ENCODE assay signal across 15 cellular contexts in the genomic region with DNA sequence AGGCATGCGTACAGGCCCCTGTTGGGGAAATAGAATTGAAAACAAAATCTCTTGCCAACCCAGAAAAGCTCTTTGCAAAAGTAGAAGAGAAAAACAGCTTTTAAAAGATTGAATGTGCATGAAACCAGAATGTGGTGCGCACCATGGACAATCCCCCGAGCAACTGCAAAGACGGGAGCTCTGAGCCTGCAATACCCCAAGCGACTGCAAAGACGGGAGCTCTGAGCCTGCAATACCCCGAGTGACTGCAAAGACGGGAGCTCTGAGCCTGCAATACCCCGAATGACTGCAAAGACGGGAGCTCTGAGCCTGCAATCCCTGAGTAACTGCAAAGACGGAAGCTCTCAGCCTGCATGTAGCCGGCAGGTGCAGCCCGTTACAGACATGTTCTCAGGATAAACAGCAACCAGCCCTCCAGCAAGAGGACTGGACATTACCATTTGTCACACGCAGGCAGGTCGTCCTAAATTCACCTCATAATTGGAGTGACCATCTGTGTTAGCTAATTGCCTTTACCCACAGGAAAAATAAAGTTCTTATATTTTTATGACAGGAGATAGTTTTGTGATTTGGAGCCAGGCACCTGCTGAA. TPM values are rescaled to one million over a fixed set of nuclear protein-coding genes. Genes with fewer than 3 reads are reported as not detected.
DNase-seq lines count a peak whose midpoint lies in the region; ATAC-seq and TF ChIP-seq lines count a peak whose summit lies in the region.
"Had no signal": no experiment of that assay in that cellular context is flagged by ENCODE, and none has a peak within 500 bp of the region (broad histone marks: within the 10 kb centered on the region; RNA-seq: fewer than 3 reads in every experiment).

No MANE protein-coding gene starts in this region.

- no peak overlapping the region for H3K4me2 ChIP-seq in mammary epithelial cell (ENCODE audit: insufficient read depth, low read depth, low read length)

- intact Hi-C loops in MCF 10A (cut with micrococcal nuclease) (no loop called here), mammary epithelial cell (cut with micrococcal nuclease) (no loop called here), transverse colon (cut with DNase I; ENCODE audit: low total_unique reads) (no loop called here)

- TF ChIP-seq CTCF in MCF 10A (IDR thresholded peaks at IDR 0.05; ENCODE audit: unreplicated experiment): no peak
- TF ChIP-seq CTCF in mammary epithelial cell (conservative IDR thresholded peaks at IDR 0.05 in 1 of 2, IDR thresholded peaks at IDR 0.05 in 1 of 2; ENCODE audit: extremely low read depth in 1 of 2, insufficient read depth in 1 of 2, low read depth in 1 of 2, low read length in 2 of 2): no peak
- TF ChIP-seq CTCF in WTC11 (IDR thresholded peaks at IDR 0.05): no peak
- no peak for TF ChIP-seq CTCF in transverse colon (IDR thresholded peaks at IDR 0.05)

- H3K9me3 Mint-ChIP-seq in MCF 10A (ENCODE audit: unreplicated experiment) (no peaks in the 10 kb centered on the region), WTC11 (no peaks in the 10 kb centered on the region)
- H3K9me3 Mint-ChIP-seq: activated naive CD4-positive, alpha-beta T cell treated with anti-CD3 and anti-CD28 coated beads, Interleukin-2, amount 50 U/mL, for 72 hours had no signal

- in situ Hi-C loops in mammary epithelial cell (cut with MboI; ENCODE audit: low sequenced_read_pairs in 2 of 2) (no loop called here), transverse colon (cut with MboI; ENCODE audit: low pct_ligation_motif_present in 1 of 4, low pct_unique_long_range_greater_than_20kb in 1 of 4, low sequenced_read_pairs in 3 of 4) (no loop called here)

- no peak overlapping the region for H3K4me3 ChIP-seq in mammary epithelial cell (replicated peaks in 1 of 3; ENCODE audit: insufficient read depth in 1 of 3, low read depth in 2 of 3, low read length in 3 of 3)
- no peak overlapping the region for H3K4me3 ChIP-seq in transverse colon
- H3K4me3 ChIP-seq in H7 (ENCODE audit: insufficient read depth, low read depth, low read length): no peak overlapping the region
- H3K4me3 ChIP-seq: esophagus muscularis mucosa, ovary, thyroid gland had no signal

- peaks cover 4% of the 10 kb centered on the region for H3K79me2 ChIP-seq in mammary epithelial cell (ENCODE audit: insufficient read depth, low read length)

- dilution Hi-C loops in mammary epithelial cell (cut with HindIII; ENCODE audit: low sequenced_read_pairs): no loop called here

- no peak overlapping the region for H2AFZ ChIP-seq in mammary epithelial cell (ENCODE audit: low read depth, low read length)

- H4K20me1 ChIP-seq in mammary epithelial cell (ENCODE audit: insufficient read depth, low read length): no peaks in the 10 kb centered on the region

- H3K4me1 ChIP-seq in mammary epithelial cell (ENCODE audit: insufficient read depth, low read length) (peaks cover 11% of the 10 kb centered on the region), transverse colon (peaks cover 28 to 77% (median 64%) of the 10 kb centered on the region in 4 donors)

- H3K27ac Mint-ChIP-seq in MCF 10A (ENCODE audit: low read depth, unreplicated experiment) (peak overlapping the region; percentile 61), WTC11 (peak overlapping the region; percentile 91)
- H3K27ac Mint-ChIP-seq: activated naive CD4-positive, alpha-beta T cell treated with anti-CD3 and anti-CD28 coated beads, Interleukin-2, amount 50 U/mL, for 72 hours had no signal

- H3K36me3 Mint-ChIP-seq in MCF 10A (ENCODE audit: insufficient read depth, unreplicated experiment) (no peaks in the 10 kb centered on the region), WTC11 (peaks cover 25% of the 10 kb centered on the region)
- H3K36me3 Mint-ChIP-seq: activated naive CD4-positive, alpha-beta T cell treated with anti-CD3 and anti-CD28 coated beads, Interleukin-2, amount 50 U/mL, for 72 hours had no signal

- H3K9me3 ChIP-seq in mammary epithelial cell (replicated peaks; ENCODE audit: insufficient read depth, low read length): no peaks in the 10 kb centered on the region
- no peaks in the 10 kb centered on the region for H3K9me3 ChIP-seq in transverse colon
- H3K9me3 ChIP-seq: esophagus muscularis mucosa, ovary, thyroid gland had no signal

- POLR2A ChIA-PET in MCF 10A (lab: Yijun Ruan, JAX) (interaction anchor here (0.7 kb wide), 1 partner anchor 779 kb away, joined by 3 read pairs; no protein-coding TSS in a partner anchor), WTC11 (lab: Charles Lee) (interaction anchor here (0.6 to 3.1 kb wide), 3 partner anchors 19 to 31 kb away, joined by 3 to 50 read pairs (median 5); a partner anchor contains a TSS)

- CTCF ChIA-PET in MCF 10A (lab: Yijun Ruan, JAX) (no interaction called here), mammary epithelial cell (lab: Charles Lee; ENCODE audit: low non-redundant PET) (no interaction called here), WTC11 (lab: Charles Lee) (interaction anchor here (0.7 to 5.1 kb wide), 4 partner anchors 17 to 49 kb away, joined by 3 to 33 read pairs (median 3); no protein-coding TSS in a partner anchor)

- H3K27me3 Mint-ChIP-seq in MCF 10A (ENCODE audit: insufficient read depth, unreplicated experiment) (no peaks in the 10 kb centered on the region), WTC11 (ENCODE audit: low read depth) (no peaks in the 10 kb centered on the region)

- H3K27ac ChIP-seq in mammary epithelial cell (ENCODE audit: insufficient read depth, low read depth, low read length) (no peak overlapping the region), layer of hippocampus (ENCODE audit: low read depth, low read length) (peak overlapping the region; percentile 99), transverse colon (peak overlapping the region; percentile 63 to 99 (median 86))
- H3K27ac ChIP-seq: ovary, thyroid gland had no signal

- H3K4me1 Mint-ChIP-seq in MCF 10A (ENCODE audit: insufficient read depth, unreplicated experiment): peaks cover 12% of the 10 kb centered on the region
- peaks cover 72% of the 10 kb centered on the region for H3K4me1 Mint-ChIP-seq in WTC11

- TF ChIP-seq EP300 in transverse colon (IDR thresholded peaks at IDR 0.05; ENCODE audit: low read depth): no peak

- H3K4me3 Mint-ChIP-seq in MCF 10A (ENCODE audit: unreplicated experiment) (no peak overlapping the region), WTC11 (peak overlapping the region; percentile 18; the same call in 1 of the 2 replicates)

- H3K27me3 ChIP-seq in mammary epithelial cell (ENCODE audit: insufficient read depth, low read length) (no peaks in the 10 kb centered on the region), layer of hippocampus (ENCODE audit: control insufficient read depth, insufficient read depth, low read length) (no peaks in the 10 kb centered on the region), transverse colon (no peaks in the 10 kb centered on the region), H7 (ENCODE audit: control insufficient read depth, insufficient read depth, low read length) (no peaks in the 10 kb centered on the region)
- H3K27me3 ChIP-seq: esophagus muscularis mucosa, ovary, thyroid gland had no signal

- 89% methylated on average over 15 of the region's 15 CpGs for WGBS in mammary epithelial cell (ENCODE audit: low coverage, missing lambda C conversion rate)
- WGBS in transverse colon (ENCODE audit: low coverage in 1 of 2), 2 donors: 50 to 61% methylated on average over 5 to 15 of the region's 15 CpGs

- no peak for DNase-seq in MCF 10A (ENCODE audit: unreplicated experiment)
- no peak for DNase-seq in mammary epithelial cell
- DNase-seq in WTC11 (ENCODE audit: low spot score): peak; percentile 8
- DNase-seq in transverse colon: no peak
- DNase-seq in H7: no peak
- no peak for DNase-seq in NCI-H2171 treated with DMSO at 0.1 percent for 48 hours (lab: John Stamatoyannopoulos, UW)
- DNase-seq: ACHN, COR-L47, thyroid gland had no signal

- H3K9ac ChIP-seq in mammary epithelial cell (ENCODE audit: insufficient read depth, low read length): no peak overlapping the region

- H3K36me3 ChIP-seq in mammary epithelial cell (ENCODE audit: insufficient read depth, low read length) (peaks cover 1% of the 10 kb centered on the region), transverse colon (no peaks in the 10 kb centered on the region), H7 (replicated peaks; ENCODE audit: control insufficient read depth, insufficient read depth, low read length) (peaks cover 8% of the 10 kb centered on the region)
- H3K36me3 ChIP-seq: ovary, thyroid gland had no signal

- TF ChIP-seq POLR2A in transverse colon (IDR thresholded peaks at IDR 0.05): no peak

- BruUV-seq in MCF 10A (replicated peaks; lab: Mats Ljungman, UMichigan): no TSS peak
- BruUV-seq in mammary epithelial cell (replicated peaks; lab: Mats Ljungman, UMichigan): no TSS peak

- ATAC-seq in WTC11 (no peak), GM18511 (IDR thresholded peaks at IDR 0.05; ENCODE audit: unreplicated experiment) (no peak)
- ATAC-seq: activated naive CD4-positive, alpha-beta T cell treated with anti-CD3 and anti-CD28 coated beads, Interleukin-2, amount 50 U/mL, for 72 hours had no signal

TF ChIP-seq in WTC11, 78 proteins besides CTCF, POLR2A, EP300 and RAD21 (continues in another document):
- TF ChIP-seq ZNF263 (CRISPR knock-in tag; IDR thresholded peaks at IDR 0.05; ENCODE audit: low read depth): no peak

RNA-seq across cellular contexts. Expression of gene ZNF775, which starts 6.2 kb away (rescaled TPM):
- total RNA-seq in MCF 10A (2022): 1.7 and 2.0 TPM in 2 replicates
- total RNA-seq in mammary epithelial cell: 1 to 10 TPM; 2.0 to 2.3 TPM
- polyA plus RNA-seq in mammary epithelial cell: 1.1 TPM
- 2.6 TPM for polyA minus RNA-seq in mammary epithelial cell
- total RNA-seq in WTC11 (2021): 24.1 to 26.6 TPM (median 25.4 TPM) in 3 replicates
- total RNA-seq in transverse colon: 10 to 100 TPM in 3 of 4 donors, 1 to 10 TPM in 1; 8.9 to 75.2 (median 15.2) TPM
- total RNA-seq in H7 (2014; rRNA removed; shearing (Covaris generic)): 44.2 and 56.7 TPM in 2 replicates

RNA-seq across cellular contexts. Expression of gene REPIN1, which starts 16.7 kb away (rescaled TPM):
- total RNA-seq in MCF 10A (2022) (80.8 and 83.0 TPM in 2 replicates), mammary epithelial cell (10 to 100 TPM in 1 of 2 donors, 1 to 10 TPM in 1; 5.6 to 33.5 TPM), WTC11 (2021) (105 to 130 TPM (median 112 TPM) in 3 replicates), transverse colon (100 to 1,000 TPM; 182 to 414 (median 247) TPM)
- polyA plus RNA-seq in mammary epithelial cell: 3.9 TPM
- 4.7 TPM for polyA minus RNA-seq in mammary epithelial cell
- 149 and 155 TPM in 2 replicates for total RNA-seq in H7 (2014; rRNA removed; shearing (Covaris generic))

RNA-seq across cellular contexts. Expression of gene RARRES2, which starts 43.9 kb away (rescaled TPM):
- total RNA-seq in MCF 10A (2022): not detected in 2 replicates
- total RNA-seq in mammary epithelial cell: under 1 TPM in 1 of 2 donors, not detected in 1; 0.17 TPM
- 0.23 TPM for polyA plus RNA-seq in mammary epithelial cell
- polyA minus RNA-seq in mammary epithelial cell: not detected
- total RNA-seq in WTC11 (2021): 193 to 230 TPM (median 197 TPM) in 3 replicates
- total RNA-seq in transverse colon: 100 to 1,000 TPM in 2 of 4 donors, 10 to 100 TPM in 2; 84.2 to 124 (median 102) TPM
- 198 and 223 TPM in 2 replicates for total RNA-seq in H7 (2014; rRNA removed; shearing (Covaris generic))
- total RNA-seq: HT1080 had no signal

Comparison
In these comparisons a context has a peak if more than half of its experiments do, and no peak if none do; other contexts are left out.
1. RNA of gene RARRES2, which starts 43.9 kb away (total RNA-seq): 193 to 230 TPM in WTC11, 198 to 223 TPM in H7 and 84.2 to 124 TPM in transverse colon; 0.17 TPM in mammary epithelial cell and not detected in MCF 10A; every median in the first group is over 10 times any median in the second.